ENCODE assay signal across 2 cellular contexts in the genomic region with DNA sequence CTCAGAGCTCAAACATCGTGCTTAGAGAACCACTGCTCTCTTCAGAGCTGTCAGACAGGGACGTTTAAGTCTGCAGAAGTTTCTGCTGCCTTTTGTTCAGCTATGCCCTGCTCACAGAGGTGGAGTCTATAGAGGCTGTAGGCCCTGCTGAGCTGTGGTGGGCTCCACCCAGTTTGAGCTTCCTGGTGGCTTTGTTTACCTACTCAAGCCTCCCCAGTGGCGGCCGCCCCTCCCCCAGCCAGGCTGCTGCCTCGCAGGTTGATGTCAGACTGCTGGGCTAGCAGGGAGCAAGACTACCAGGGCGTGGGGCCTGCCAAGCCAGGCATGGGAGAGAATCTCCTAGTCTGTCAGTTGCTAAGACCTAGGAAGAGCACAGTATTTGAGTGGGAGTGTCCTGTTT.
TF ChIP-seq lines count a peak whose summit lies in the region.

No MANE protein-coding gene starts in this region.

TF ChIP-seq in HEK293, 187 proteins besides CTCF, POLR2A, EP300 and RAD21 (continued from another document):
- TF ChIP-seq, protein P1, sequence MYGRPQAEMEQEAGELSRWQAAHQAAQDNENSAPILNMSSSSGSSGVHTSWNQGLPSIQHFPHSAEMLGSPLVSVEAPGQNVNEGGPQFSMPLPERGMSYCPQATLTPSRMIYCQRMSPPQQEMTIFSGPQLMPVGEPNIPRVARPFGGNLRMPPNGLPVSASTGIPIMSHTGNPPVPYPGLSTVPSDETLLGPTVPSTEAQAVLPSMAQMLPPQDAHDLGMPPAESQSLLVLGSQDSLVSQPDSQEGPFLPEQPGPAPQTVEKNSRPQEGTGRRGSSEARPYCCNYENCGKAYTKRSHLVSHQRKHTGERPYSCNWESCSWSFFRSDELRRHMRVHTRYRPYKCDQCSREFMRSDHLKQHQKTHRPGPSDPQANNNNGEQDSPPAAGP (tag by site-specific recombination; IDR thresholded peaks at IDR 0.05): 0 out of 2 replicates have a peak, but pooled peaks have one; percentile 21
- TF ChIP-seq OSR2 (tag by site-specific recombination; IDR thresholded peaks at IDR 0.05): 0 out of 2 replicates have a peak, but pooled peaks have one; percentile 21
- TF ChIP-seq ZIC2 (tag by site-specific recombination; IDR thresholded peaks at IDR 0.05): peak; percentile 65; the same call in 1 of the 2 replicates
TF ChIP-seq in HEK293: peak in this region for 4; not testable (repeated sequence) for 183.

TF ChIP-seq in WTC11, 78 proteins besides CTCF, POLR2A, EP300 and RAD21 (continued from another document):
- 0 out of 2 replicates have a peak, but pooled peaks have one; percentile 29 for TF ChIP-seq TEAD1 (CRISPR knock-in tag; IDR thresholded peaks at IDR 0.05)
- TF ChIP-seq, protein P2, sequence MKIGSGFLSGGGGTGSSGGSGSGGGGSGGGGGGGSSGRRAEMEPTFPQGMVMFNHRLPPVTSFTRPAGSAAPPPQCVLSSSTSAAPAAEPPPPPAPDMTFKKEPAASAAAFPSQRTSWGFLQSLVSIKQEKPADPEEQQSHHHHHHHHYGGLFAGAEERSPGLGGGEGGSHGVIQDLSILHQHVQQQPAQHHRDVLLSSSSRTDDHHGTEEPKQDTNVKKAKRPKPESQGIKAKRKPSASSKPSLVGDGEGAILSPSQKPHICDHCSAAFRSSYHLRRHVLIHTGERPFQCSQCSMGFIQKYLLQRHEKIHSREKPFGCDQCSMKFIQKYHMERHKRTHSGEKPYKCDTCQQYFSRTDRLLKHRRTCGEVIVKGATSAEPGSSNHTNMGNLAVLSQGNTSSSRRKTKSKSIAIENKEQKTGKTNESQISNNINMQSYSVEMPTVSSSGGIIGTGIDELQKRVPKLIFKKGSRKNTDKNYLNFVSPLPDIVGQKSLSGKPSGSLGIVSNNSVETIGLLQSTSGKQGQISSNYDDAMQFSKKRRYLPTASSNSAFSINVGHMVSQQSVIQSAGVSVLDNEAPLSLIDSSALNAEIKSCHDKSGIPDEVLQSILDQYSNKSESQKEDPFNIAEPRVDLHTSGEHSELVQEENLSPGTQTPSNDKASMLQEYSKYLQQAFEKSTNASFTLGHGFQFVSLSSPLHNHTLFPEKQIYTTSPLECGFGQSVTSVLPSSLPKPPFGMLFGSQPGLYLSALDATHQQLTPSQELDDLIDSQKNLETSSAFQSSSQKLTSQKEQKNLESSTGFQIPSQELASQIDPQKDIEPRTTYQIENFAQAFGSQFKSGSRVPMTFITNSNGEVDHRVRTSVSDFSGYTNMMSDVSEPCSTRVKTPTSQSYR (CRISPR knock-in tag; IDR thresholded peaks at IDR 0.05): peak; percentile 77; the same call in 1 of the 2 replicates
- TF ChIP-seq FOXK1 (CRISPR knock-in tag; IDR thresholded peaks at IDR 0.05): peak; percentile 91
- TF ChIP-seq ZNF423 (CRISPR knock-in tag; IDR thresholded peaks at IDR 0.05): peak; percentile 45; the same call in 1 of the 2 replicates
- TF ChIP-seq, protein P3, sequence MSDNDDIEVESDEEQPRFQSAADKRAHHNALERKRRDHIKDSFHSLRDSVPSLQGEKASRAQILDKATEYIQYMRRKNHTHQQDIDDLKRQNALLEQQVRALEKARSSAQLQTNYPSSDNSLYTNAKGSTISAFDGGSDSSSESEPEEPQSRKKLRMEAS (CRISPR knock-in tag; IDR thresholded peaks at IDR 0.05): 0 out of 2 replicates have a peak, but pooled peaks have one; percentile 29
